Comparison of ENCODE assay signal across 21 cellular contexts in the genomic region with DNA sequence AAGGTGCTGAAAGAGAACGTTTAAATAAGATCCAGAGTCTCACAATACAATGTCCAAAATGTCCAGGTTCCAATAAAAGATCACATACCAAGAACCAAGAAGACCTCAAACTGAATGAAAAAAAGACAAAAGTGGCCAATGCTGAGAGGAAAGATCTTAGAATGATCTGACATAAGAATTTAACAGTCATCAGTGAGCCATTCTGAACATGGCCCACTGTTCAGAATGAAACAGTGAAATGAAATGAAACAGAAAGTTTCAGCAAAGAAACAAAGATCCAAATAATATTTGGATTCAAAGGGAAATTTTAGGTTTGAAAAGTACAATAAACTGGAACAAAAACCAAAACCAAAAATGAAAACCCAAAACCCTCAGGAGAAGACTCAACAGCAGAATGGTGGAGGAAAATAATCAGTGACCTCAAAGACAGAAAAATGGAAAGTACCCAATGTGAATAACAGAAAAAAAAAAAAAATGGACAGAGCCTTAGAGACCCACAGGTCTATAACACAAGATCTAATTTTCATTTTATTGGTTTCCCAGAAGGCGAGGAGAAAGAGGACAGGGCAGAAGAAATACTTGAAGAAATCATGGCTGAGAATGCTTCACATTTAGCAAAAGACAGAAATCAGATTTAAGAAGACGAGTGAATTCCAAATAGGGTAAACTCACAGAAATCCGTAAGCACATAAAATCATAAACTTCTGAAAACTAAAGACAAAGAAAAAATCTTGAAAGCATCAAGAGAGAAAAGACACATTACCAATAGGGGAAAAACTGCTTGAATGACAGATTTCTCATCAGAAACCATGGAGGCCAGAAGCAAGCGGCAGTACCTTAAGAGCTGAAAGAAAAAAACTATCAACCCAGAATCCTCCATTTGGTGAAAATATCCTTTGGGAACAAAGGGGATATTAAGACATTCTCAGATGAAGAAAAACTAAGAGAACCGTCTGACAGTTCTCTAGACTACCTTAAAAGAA.
DNase-seq lines count a peak whose midpoint lies in the region; ATAC-seq, FAIRE-seq and TF ChIP-seq lines count a peak whose summit lies in the region.
"Had no signal": no experiment of that assay in that cellular context is flagged by ENCODE, and none has a peak within 500 bp of the region (broad histone marks: within the 10 kb centered on the region; RNA-seq: fewer than 3 reads in every experiment).

No MANE protein-coding gene starts in this region.

- H3K4me3 Mint-ChIP-seq in CD8-positive, alpha-beta T cell: no peak overlapping the region
- peak overlapping the region; percentile 20 for H3K4me3 Mint-ChIP-seq in activated naive CD8-positive, alpha-beta T cell treated with anti-CD3 and anti-CD28 coated beads, Interleukin-2, amount 10 ng/mL, durations not matched to agents 7 days and 5 days
- no peak overlapping the region for H3K4me3 Mint-ChIP-seq in MCF 10A (ENCODE audit: unreplicated experiment)
- H3K4me3 Mint-ChIP-seq: B cell, endodermal cell, nephron had no signal

- H3K9me3 Mint-ChIP-seq in CD8-positive, alpha-beta T cell: no peaks in the 10 kb centered on the region
- peaks cover 6% of the 10 kb centered on the region for H3K9me3 Mint-ChIP-seq in activated naive CD8-positive, alpha-beta T cell treated with anti-CD3 and anti-CD28 coated beads, Interleukin-2, amount 10 ng/mL, durations not matched to agents 7 days and 5 days
- peaks cover 11% of the 10 kb centered on the region for H3K9me3 Mint-ChIP-seq in MCF 10A (ENCODE audit: unreplicated experiment)
- H3K9me3 Mint-ChIP-seq: endodermal cell had no signal

- peaks cover 6% of the 10 kb centered on the region for H3K36me3 ChIP-seq in CD8-positive, alpha-beta T cell (ENCODE audit: insufficient read depth, low read length)

- 82% methylated on average over 6 of the region's 6 CpGs for WGBS in A549 (ENCODE audit: missing lambda C conversion rate)

- BruUV-seq in MCF 10A (replicated peaks; lab: Mats Ljungman, UMichigan): no TSS peak

- CTCF ChIA-PET in A549 (lab: Yijun Ruan, JAX): no interaction called here
- CTCF ChIA-PET in CD8-positive, alpha-beta T cell (lab: Charles Lee): interaction anchor here (1.3 kb wide), 1 partner anchor 20 kb away, joined by 3 read pairs; no protein-coding TSS in a partner anchor
- CTCF ChIA-PET in MCF 10A (lab: Yijun Ruan, JAX): interaction anchor here (0.6 to 1.4 kb wide), 2 partner anchors 22 to 37 kb away, joined by 3 to 4 read pairs; no protein-coding TSS in a partner anchor

- no peaks in the 10 kb centered on the region for H3K9me3 ChIP-seq in A549
- H3K9me3 ChIP-seq in CD8-positive, alpha-beta T cell (ENCODE audit: low read length): no peaks in the 10 kb centered on the region
- H3K9me3 ChIP-seq: tibial nerve had no signal

- no peak for FAIRE-seq in A549 (lab: Jason Lieb, UNC)
- FAIRE-seq: D721Med, keratinocyte had no signal

- TF ChIP-seq EP300 in A549 (IDR thresholded peaks at IDR 0.05): no peak

- DNase-seq in A549 (ENCODE audit: low read depth in 1 of 2, low spot score in 1 of 2) (no peak), EL (no peak), RKO (ENCODE audit: low spot score) (no peak), hippocampal formation (lab: John Stamatoyannopoulos, UW) (no peak), MCF 10A (ENCODE audit: unreplicated experiment) (no peak)
- DNase-seq in CD8-positive, alpha-beta T cell: no peak
- no peak for DNase-seq in activated naive CD8-positive, alpha-beta T cell treated with anti-CD3 and anti-CD28 coated beads, Interleukin-2, amount 10 ng/mL, durations not matched to agents 7 days and 5 days
- DNase-seq: activated CD8-positive, alpha-beta memory T cell treated with anti-CD3 and anti-CD28 coated beads, Interleukin-2, amount 50 U/mL, for 48 hours; anterior cingulate cortex; endodermal cell; GF-D8; NCI-H187 treated with DMSO at 0.1 percent for 48 hours; WERI-Rb-1 had no signal

- no peaks in the 10 kb centered on the region for H3K27me3 Mint-ChIP-seq in CD8-positive, alpha-beta T cell (ENCODE audit: low read depth)
- H3K27me3 Mint-ChIP-seq in activated naive CD8-positive, alpha-beta T cell treated with anti-CD3 and anti-CD28 coated beads, Interleukin-2, amount 10 ng/mL, durations not matched to agents 7 days and 5 days: no peaks in the 10 kb centered on the region
- H3K27me3 Mint-ChIP-seq in MCF 10A (ENCODE audit: insufficient read depth, unreplicated experiment): no peaks in the 10 kb centered on the region
- H3K27me3 Mint-ChIP-seq: B cell had no signal

- TF ChIP-seq CTCF in A549 (IDR thresholded peaks at IDR 0.05) (no peak), MCF 10A (IDR thresholded peaks at IDR 0.05; ENCODE audit: unreplicated experiment) (no peak)
- no peak for TF ChIP-seq CTCF in CD8-positive, alpha-beta T cell (IDR thresholded peaks at IDR 0.05)

- H3K27ac Mint-ChIP-seq in CD8-positive, alpha-beta T cell: peak overlapping the region; percentile 7
- H3K27ac Mint-ChIP-seq in activated naive CD8-positive, alpha-beta T cell treated with anti-CD3 and anti-CD28 coated beads, Interleukin-2, amount 10 ng/mL, durations not matched to agents 7 days and 5 days: peak overlapping the region; percentile 59
- H3K27ac Mint-ChIP-seq in MCF 10A (ENCODE audit: low read depth, unreplicated experiment): no peak overlapping the region
- H3K27ac Mint-ChIP-seq: B cell, endodermal cell, nephron had no signal

- no peak overlapping the region for H3K4me2 ChIP-seq in A549

- intact Hi-C loops in CD8-positive, alpha-beta T cell (cut with DNase I, micrococcal nuclease): loop anchor here in 1 of 2 experiments (10.0 kb wide), 1 partner anchor 52 kb away; no protein-coding TSS in a partner anchor
- intact Hi-C loops in MCF 10A (cut with micrococcal nuclease): no loop called here

- no peak for TF ChIP-seq POLR2A in A549 (IDR thresholded peaks at IDR 0.05; ENCODE audit: low read length)

- no peak overlapping the region for H3K4me3 ChIP-seq in A549
- H3K4me3 ChIP-seq in CD8-positive, alpha-beta T cell (ENCODE audit: low read depth, low read length): no peak overlapping the region
- H3K4me3 ChIP-seq: skin epidermis, tibial nerve had no signal

- peaks cover 9% of the 10 kb centered on the region; the same call in 2 of the 3 replicates for H3K4me1 ChIP-seq in A549
- H3K4me1 ChIP-seq in CD8-positive, alpha-beta T cell (ENCODE audit: insufficient read depth, low read length): peaks cover 39% of the 10 kb centered on the region
- H3K4me1 ChIP-seq: tibial nerve had no signal

- no peak for TF ChIP-seq RAD21 in A549 (conservative IDR thresholded peaks at IDR 0.05 in 1 of 2, IDR thresholded peaks at IDR 0.05 in 1 of 2)

- POLR2A ChIA-PET in A549 (lab: Yijun Ruan, JAX): no interaction called here
- POLR2A ChIA-PET in CD8-positive, alpha-beta T cell (lab: Charles Lee): no interaction called here
- POLR2A ChIA-PET in activated naive CD8-positive, alpha-beta T cell treated with anti-CD3 and anti-CD28 coated beads, Interleukin-2, amount 10 ng/mL, durations not matched to agents 7 days and 5 days (lab: Charles Lee): no interaction called here
- POLR2A ChIA-PET in MCF 10A (lab: Yijun Ruan, JAX): interaction anchor here (0.7 to 1.1 kb wide), 2 partner anchors 58 to 260 kb away, joined by 3 read pairs; no protein-coding TSS in a partner anchor

- ATAC-seq in A549 (no peak), HG02610 (IDR thresholded peaks at IDR 0.05; ENCODE audit: unreplicated experiment) (peak; percentile 67)
- ATAC-seq in CD8-positive, alpha-beta T cell: no peak
- ATAC-seq in activated naive CD8-positive, alpha-beta T cell treated with anti-CD3 and anti-CD28 coated beads, Interleukin-2, amount 10 ng/mL, durations not matched to agents 7 days and 5 days (ENCODE audit: low read depth): no peak
- ATAC-seq: Right ventricle myocardium inferior had no signal

- H3K27me3 ChIP-seq in CD8-positive, alpha-beta T cell (ENCODE audit: insufficient read depth, low read length): no peaks in the 10 kb centered on the region
- H3K27me3 ChIP-seq: tibial nerve had no signal

- peaks cover 60% of the 10 kb centered on the region for H3K4me1 Mint-ChIP-seq in CD8-positive, alpha-beta T cell (ENCODE audit: low read depth)
- peaks cover 53% of the 10 kb centered on the region for H3K4me1 Mint-ChIP-seq in activated naive CD8-positive, alpha-beta T cell treated with anti-CD3 and anti-CD28 coated beads, Interleukin-2, amount 10 ng/mL, durations not matched to agents 7 days and 5 days
- peaks cover 8% of the 10 kb centered on the region for H3K4me1 Mint-ChIP-seq in MCF 10A (ENCODE audit: insufficient read depth, unreplicated experiment)
- H3K4me1 Mint-ChIP-seq: B cell, endodermal cell, nephron had no signal

- peaks cover 78% of the 10 kb centered on the region for H3K36me3 Mint-ChIP-seq in CD8-positive, alpha-beta T cell
- H3K36me3 Mint-ChIP-seq in activated naive CD8-positive, alpha-beta T cell treated with anti-CD3 and anti-CD28 coated beads, Interleukin-2, amount 10 ng/mL, durations not matched to agents 7 days and 5 days: peaks cover 62% of the 10 kb centered on the region
- H3K36me3 Mint-ChIP-seq in MCF 10A (ENCODE audit: insufficient read depth, unreplicated experiment): peaks cover 25% of the 10 kb centered on the region

- no peak overlapping the region for H3K27ac ChIP-seq in A549
- no peak overlapping the region for H3K27ac ChIP-seq in CD8-positive, alpha-beta T cell (ENCODE audit: low read depth, low read length)
- H3K27ac ChIP-seq: tibial nerve, WERI-Rb-1 had no signal

TF ChIP-seq in A549, 52 proteins besides CTCF, POLR2A, EP300 and RAD21:
- no peak for TF ChIP-seq ESRRA (IDR thresholded peaks at IDR 0.05; ENCODE audit: borderline replicate concordance, low read length)
- TF ChIP-seq MAFK (IDR thresholded peaks at IDR 0.05; ENCODE audit: partially characterized antibody): peak; percentile 56
